In the genomic region with DNA sequence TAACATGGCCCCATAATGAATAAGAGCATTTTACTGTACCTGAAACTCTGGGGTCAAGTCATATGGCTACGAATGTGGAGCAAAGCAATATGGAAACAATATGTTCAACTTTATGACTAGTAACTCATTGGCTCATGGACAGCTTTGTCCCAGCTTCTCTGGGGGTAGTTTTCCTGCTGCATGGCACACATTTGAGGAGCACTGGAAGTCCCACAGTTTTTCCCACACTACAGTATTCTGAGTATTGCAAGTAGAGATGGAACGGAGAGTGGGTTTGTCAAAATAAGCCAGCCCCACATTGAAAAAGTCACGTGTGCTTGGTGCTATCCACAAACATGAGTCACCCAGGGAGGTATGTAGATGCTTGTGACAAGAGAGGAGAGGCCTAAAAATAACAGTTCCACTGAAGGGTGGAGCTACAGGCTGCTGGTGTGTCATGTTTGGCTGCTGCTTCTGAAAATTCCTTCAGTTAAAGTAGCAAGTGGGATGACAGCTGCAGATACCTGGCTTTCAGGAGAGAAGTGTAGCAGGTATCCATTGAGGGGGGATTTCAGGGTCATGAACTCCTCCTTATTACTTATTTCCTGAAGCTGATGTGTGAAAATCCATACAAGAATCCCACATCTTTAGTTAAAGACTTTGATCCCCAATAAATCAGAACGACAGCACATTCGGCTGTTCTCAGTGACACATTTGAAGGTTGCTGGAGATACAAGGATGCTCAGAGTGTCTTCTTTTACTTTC, we compare ENCODE assay signal across 11 cellular contexts. TPM values are rescaled to one million over a fixed set of nuclear protein-coding genes. Genes with fewer than 3 reads are reported as not detected.
DNase-seq lines count a peak whose midpoint lies in the region; ATAC-seq, FAIRE-seq and TF ChIP-seq lines count a peak whose summit lies in the region.
"Had no signal": no experiment of that assay in that cellular context is flagged by ENCODE, and none has a peak within 500 bp of the region (broad histone marks: within the 10 kb centered on the region; RNA-seq: fewer than 3 reads in every experiment).

No MANE protein-coding gene starts in this region.

- H3K9me3 ChIP-seq in astrocyte (ENCODE audit: insufficient read depth, low read depth, low read length): peaks cover 4% of the 10 kb centered on the region
- no peaks in the 10 kb centered on the region for H3K9me3 ChIP-seq in tibial artery
- H3K9me3 ChIP-seq: BLaER1 had no signal

- no peaks in the 10 kb centered on the region for H3K27me3 Mint-ChIP-seq in astrocyte (ENCODE audit: low read depth, unreplicated experiment)
- no peaks in the 10 kb centered on the region for H3K27me3 Mint-ChIP-seq in activated CD4-positive, alpha-beta T cell treated with anti-CD3 and anti-CD28 coated beads for 36 hours
- H3K27me3 Mint-ChIP-seq: memory B cell had no signal

- H2AFZ ChIP-seq in astrocyte (ENCODE audit: low read depth, low read length): no peak overlapping the region

- H3K27ac Mint-ChIP-seq in astrocyte (ENCODE audit: unreplicated experiment): peak overlapping the region; percentile 96
- no peak overlapping the region for H3K27ac Mint-ChIP-seq in activated CD4-positive, alpha-beta T cell treated with anti-CD3 and anti-CD28 coated beads for 36 hours
- H3K27ac Mint-ChIP-seq: memory B cell had no signal

- peak overlapping the region; percentile 72 for H3K9ac ChIP-seq in astrocyte (ENCODE audit: low read length)
- H3K9ac ChIP-seq: BLaER1 had no signal

- H3K4me3 Mint-ChIP-seq in astrocyte (ENCODE audit: unreplicated experiment): peak overlapping the region; percentile 30
- H3K4me3 Mint-ChIP-seq in activated CD4-positive, alpha-beta T cell treated with anti-CD3 and anti-CD28 coated beads for 36 hours: no peak overlapping the region
- H3K4me3 Mint-ChIP-seq: memory B cell had no signal

- intact Hi-C loops in tibial artery (cut with DNase I; ENCODE audit: low total_unique reads): loop anchor here (10.0 kb wide), 1 partner anchor 291 kb away; no protein-coding TSS in a partner anchor
- intact Hi-C loops in activated CD4-positive, alpha-beta T cell treated with anti-CD3 and anti-CD28 coated beads for 36 hours (cut with DNase I, micrococcal nuclease): no loop called here

- H3K36me3 Mint-ChIP-seq in astrocyte (ENCODE audit: low read depth, unreplicated experiment): no peaks in the 10 kb centered on the region
- no peaks in the 10 kb centered on the region for H3K36me3 Mint-ChIP-seq in activated CD4-positive, alpha-beta T cell treated with anti-CD3 and anti-CD28 coated beads for 36 hours (ENCODE audit: low read depth)
- H3K36me3 Mint-ChIP-seq: memory B cell had no signal

- peak overlapping the region; percentile 78 for H3K4me2 ChIP-seq in astrocyte (ENCODE audit: low read length)
- H3K4me2 ChIP-seq: BLaER1 had no signal

- peaks cover 50% of the 10 kb centered on the region for H3K4me1 ChIP-seq in astrocyte (ENCODE audit: insufficient read depth, low read length)
- H3K4me1 ChIP-seq in tibial artery: peaks cover 0 to 57% (median 38%) of the 10 kb centered on the region in 4 donors
- H3K4me1 ChIP-seq: BLaER1 had no signal

- H3K36me3 ChIP-seq in astrocyte (ENCODE audit: insufficient read depth, low read length) (no peaks in the 10 kb centered on the region), kidney epithelial cell (ENCODE audit: control insufficient read depth, insufficient read depth, low read length) (no peaks in the 10 kb centered on the region), tibial artery (no peaks in the 10 kb centered on the region)
- H3K36me3 ChIP-seq: BLaER1 had no signal

- CTCF ChIA-PET in activated CD4-positive, alpha-beta T cell treated with anti-CD3 and anti-CD28 coated beads for 36 hours (lab: Charles Lee): interaction anchor here (0.7 kb wide), 1 partner anchor 368 kb away, joined by 3 read pairs; no protein-coding TSS in a partner anchor

- DNase-seq in SIG-M5 treated with dmso at 0.1 percent for 504 hours (lab: John Stamatoyannopoulos, UW; ENCODE audit: unreplicated experiment) (peak; percentile 62), SIG-M5 (lab: John Stamatoyannopoulos, UW) (no peak), astrocyte (ENCODE audit: low read depth) (peak; percentile 98), kidney epithelial cell (ENCODE audit: low read depth) (peak; percentile 96), tibial artery (peak; percentile 75 to 85), DMS114 treated with DMSO at 0.1 percent for 48 hours (lab: John Stamatoyannopoulos, UW; ENCODE audit: unreplicated experiment) (no peak)
- no peak for DNase-seq in stimulated activated CD4-positive, alpha-beta T cell treated with anti-CD3 and anti-CD28 coated beads, Interleukin-4, amount 100 ng/mL, for 24 hours
- DNase-seq in activated CD4-positive, alpha-beta T cell treated with anti-CD3 and anti-CD28 coated beads for 36 hours: no peak
- DNase-seq: activated CD4-positive, alpha-beta T cell treated with anti-CD3 and anti-CD28 coated beads, Interleukin-2, amount 50 U/mL, for 48 hours had no signal

- TF ChIP-seq CTCF in astrocyte (IDR thresholded peaks at IDR 0.05; ENCODE audit: insufficient read depth, low read depth, low read length): no peak
- TF ChIP-seq CTCF in kidney epithelial cell (IDR thresholded peaks at IDR 0.05; ENCODE audit: insufficient read depth, low read length, poor library complexity, severe bottlenecking): no peak
- TF ChIP-seq CTCF in tibial artery (IDR thresholded peaks at IDR 0.05): no peak

- POLR2A ChIA-PET in activated CD4-positive, alpha-beta T cell treated with anti-CD3 and anti-CD28 coated beads for 36 hours (lab: Charles Lee): no interaction called here

- no peaks in the 10 kb centered on the region for H3K9me3 Mint-ChIP-seq in astrocyte (ENCODE audit: unreplicated experiment)
- peaks cover 4% of the 10 kb centered on the region for H3K9me3 Mint-ChIP-seq in activated CD4-positive, alpha-beta T cell treated with anti-CD3 and anti-CD28 coated beads for 36 hours (ENCODE audit: low read depth)

- no peak for ATAC-seq in activated CD4-positive, alpha-beta T cell treated with anti-CD3 and anti-CD28 coated beads for 36 hours

- no peak for FAIRE-seq in astrocyte (lab: Jason Lieb, UNC)

- H3K27me3 ChIP-seq in astrocyte (ENCODE audit: insufficient read depth, low read length) (no peaks in the 10 kb centered on the region), kidney epithelial cell (ENCODE audit: control insufficient read depth, insufficient read depth, low read length) (no peaks in the 10 kb centered on the region), tibial artery (no peaks in the 10 kb centered on the region)
- H3K27me3 ChIP-seq: BLaER1 had no signal

- H3K27ac ChIP-seq in astrocyte (ENCODE audit: low read depth, low read length) (peak overlapping the region; percentile 94), tibial artery (peak overlapping the region; percentile 78 to 84)
- H3K27ac ChIP-seq: BLaER1 had no signal

- peak overlapping the region; percentile 3 for H3K4me3 ChIP-seq in astrocyte (ENCODE audit: insufficient read depth, low read depth, low read length)
- H3K4me3 ChIP-seq in kidney epithelial cell (ENCODE audit: low read depth, low read length): no peak overlapping the region
- peak overlapping the region; percentile 3 to 5 for H3K4me3 ChIP-seq in tibial artery
- H3K4me3 ChIP-seq: BLaER1 had no signal

- no peaks in the 10 kb centered on the region for H3K79me2 ChIP-seq in astrocyte (ENCODE audit: insufficient read depth, low read length)

- no peaks in the 10 kb centered on the region for H4K20me1 ChIP-seq in astrocyte (ENCODE audit: insufficient read depth, low read length)
- H4K20me1 ChIP-seq: BLaER1 had no signal

- peaks cover 49% of the 10 kb centered on the region for H3K4me1 Mint-ChIP-seq in astrocyte (ENCODE audit: low read depth, unreplicated experiment)
- no peaks in the 10 kb centered on the region for H3K4me1 Mint-ChIP-seq in activated CD4-positive, alpha-beta T cell treated with anti-CD3 and anti-CD28 coated beads for 36 hours
- H3K4me1 Mint-ChIP-seq: memory B cell had no signal

RNA-seq across cellular contexts. Expression of a gene that starts 48.3 kb away (rescaled TPM):
- total RNA-seq in astrocyte (0.12 and 0.30 TPM in 2 replicates), kidney epithelial cell (not detected in 2 replicates)
- total RNA-seq in activated CD4-positive, alpha-beta T cell treated with anti-CD3 and anti-CD28 coated beads for 36 hours: not detected

Comparison
In these comparisons a context has a peak if more than half of its experiments do, and no peak if none do; other contexts are left out.
1. DNase-seq: peak in SIG-M5 treated with dmso at 0.1 percent for 504 hours (single experiment), astrocyte (single experiment), kidney epithelial cell (single experiment) and tibial artery (2 of 2); none in SIG-M5 (single experiment), stimulated activated CD4-positive, alpha-beta T cell treated with anti-CD3 and anti-CD28 coated beads, Interleukin-4, amount 100 ng/mL, for 24 hours (single experiment), DMS114 treated with DMSO at 0.1 percent for 48 hours (single experiment) and activated CD4-positive, alpha-beta T cell treated with anti-CD3 and anti-CD28 coated beads for 36 hours (single experiment).